ENCODE assay signal across 8 cellular contexts in the genomic region with DNA sequence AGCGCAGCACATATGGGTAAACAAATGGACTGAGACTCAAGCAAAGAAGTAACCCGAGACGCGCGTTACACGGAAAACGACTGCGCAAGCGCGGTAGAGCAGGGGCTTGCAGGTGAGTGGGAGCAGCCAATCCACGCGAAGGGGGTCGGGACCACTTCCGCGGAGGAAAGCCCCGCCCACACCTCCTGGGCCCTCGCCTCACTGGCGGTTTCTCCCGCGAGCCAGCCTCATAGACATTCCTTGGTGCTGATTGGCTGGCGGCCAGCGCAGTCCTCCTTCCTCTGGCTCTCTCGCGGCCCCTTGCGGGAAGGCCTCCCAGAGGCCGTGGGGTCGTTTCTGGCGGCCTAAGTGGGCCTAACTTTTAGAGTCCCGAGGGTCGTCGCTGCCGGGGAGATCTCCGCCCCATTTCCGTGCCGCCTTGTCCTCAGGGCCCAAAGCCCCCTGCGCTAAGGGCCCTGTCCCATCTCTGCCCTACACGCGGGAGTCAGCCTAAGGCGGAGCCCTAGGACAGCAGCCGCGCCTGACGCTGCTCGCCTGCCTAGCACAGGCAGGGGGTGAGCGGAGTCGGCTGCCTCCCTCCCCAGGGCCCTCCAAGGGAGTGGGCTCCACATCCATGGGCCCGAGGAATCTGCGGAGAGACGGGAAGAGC. TPM values are rescaled to one million over a fixed set of nuclear protein-coding genes. Genes with fewer than 3 reads are reported as not detected.
A peak's percentile ranks its signal among the peaks of the same experiment; 100 is the strongest.
DNase-seq lines count a peak whose midpoint lies in the region; ATAC-seq and TF ChIP-seq lines count a peak whose summit lies in the region.

No MANE protein-coding gene starts in this region.

- DNase-seq in NCI-H2107 treated with DMSO at 0.1 percent for 48 hours (lab: John Stamatoyannopoulos, UW; ENCODE audit: unreplicated experiment) (peak; percentile 87), left colon (peak; percentile 98 to 99), GF-D8 (lab: John Stamatoyannopoulos, UW) (no peak)
- DNase-seq in activated CD4-positive, alpha-beta T cell treated with anti-CD3 and anti-CD28 coated beads, Interleukin-2, amount 50 U/mL, for 1 hour, result peak; percentile 99
- DNase-seq in stimulated activated CD4-positive, alpha-beta T cell treated with anti-CD3 and anti-CD28 coated beads, Interleukin-1b, Interleukin-23, amount 100 ng/mL, for 48 hours, result peak; percentile 99

- H3K27ac Mint-ChIP-seq in dendritic cell treated with granulocyte-macrophage colony-stimulating factor and Interleukin-4, amounts not matched to agents 40 ng/mL and 50 ng/mL, for 4 days, result peak overlapping the region; percentile 85

- H3K36me3 Mint-ChIP-seq in dendritic cell treated with granulocyte-macrophage colony-stimulating factor and Interleukin-4, amounts not matched to agents 40 ng/mL and 50 ng/mL, for 4 days (ENCODE audit: low read depth), result no peaks in the 10 kb centered on the region

- H3K9me3 Mint-ChIP-seq in dendritic cell treated with granulocyte-macrophage colony-stimulating factor and Interleukin-4, amounts not matched to agents 40 ng/mL and 50 ng/mL, for 4 days, result no peaks in the 10 kb centered on the region

- H3K4me3 Mint-ChIP-seq in dendritic cell treated with granulocyte-macrophage colony-stimulating factor and Interleukin-4, amounts not matched to agents 40 ng/mL and 50 ng/mL, for 4 days, result peak overlapping the region; percentile 84

- H3K27me3 Mint-ChIP-seq in dendritic cell treated with granulocyte-macrophage colony-stimulating factor and Interleukin-4, amounts not matched to agents 40 ng/mL and 50 ng/mL, for 4 days, result no peaks in the 10 kb centered on the region

- H3K4me1 Mint-ChIP-seq in dendritic cell treated with granulocyte-macrophage colony-stimulating factor and Interleukin-4, amounts not matched to agents 40 ng/mL and 50 ng/mL, for 4 days (ENCODE audit: low read depth), result peaks cover 23% of the 10 kb centered on the region

- ATAC-seq in GM18505 (IDR thresholded peaks at IDR 0.05; ENCODE audit: unreplicated experiment) (peak; percentile 95), HG02970 (IDR thresholded peaks at IDR 0.05; ENCODE audit: low FRiP score, unreplicated experiment) (peak; percentile 95), left colon (peak; percentile 97)

- intact Hi-C loops in dendritic cell treated with granulocyte-macrophage colony-stimulating factor and Interleukin-4, amounts not matched to agents 40 ng/mL and 50 ng/mL, for 4 days (cut with micrococcal nuclease), result loop anchor here (5.0 kb wide), 1 partner anchor 35 kb away; no protein-coding TSS in a partner anchor
- intact Hi-C loops in left colon (cut with DNase I, micrococcal nuclease), result no loop called here

- peak; percentile 58 for TF ChIP-seq POLR2A in GM18505 (IDR thresholded peaks at IDR 0.05; ENCODE audit: borderline replicate concordance, extremely low read depth, insufficient read depth, insufficient read length)

RNA-seq across cellular contexts. Expression of a gene that starts 9.1 kb away (rescaled TPM):
- not detected for total RNA-seq in left colon

RNA-seq across cellular contexts. Expression of a gene that starts 46.7 kb away (rescaled TPM):
- total RNA-seq in left colon, result 100 to 1,000 TPM; 214 to 257 TPM
